Comparison of ENCODE assay signal across 8 cellular contexts in the genomic region with DNA sequence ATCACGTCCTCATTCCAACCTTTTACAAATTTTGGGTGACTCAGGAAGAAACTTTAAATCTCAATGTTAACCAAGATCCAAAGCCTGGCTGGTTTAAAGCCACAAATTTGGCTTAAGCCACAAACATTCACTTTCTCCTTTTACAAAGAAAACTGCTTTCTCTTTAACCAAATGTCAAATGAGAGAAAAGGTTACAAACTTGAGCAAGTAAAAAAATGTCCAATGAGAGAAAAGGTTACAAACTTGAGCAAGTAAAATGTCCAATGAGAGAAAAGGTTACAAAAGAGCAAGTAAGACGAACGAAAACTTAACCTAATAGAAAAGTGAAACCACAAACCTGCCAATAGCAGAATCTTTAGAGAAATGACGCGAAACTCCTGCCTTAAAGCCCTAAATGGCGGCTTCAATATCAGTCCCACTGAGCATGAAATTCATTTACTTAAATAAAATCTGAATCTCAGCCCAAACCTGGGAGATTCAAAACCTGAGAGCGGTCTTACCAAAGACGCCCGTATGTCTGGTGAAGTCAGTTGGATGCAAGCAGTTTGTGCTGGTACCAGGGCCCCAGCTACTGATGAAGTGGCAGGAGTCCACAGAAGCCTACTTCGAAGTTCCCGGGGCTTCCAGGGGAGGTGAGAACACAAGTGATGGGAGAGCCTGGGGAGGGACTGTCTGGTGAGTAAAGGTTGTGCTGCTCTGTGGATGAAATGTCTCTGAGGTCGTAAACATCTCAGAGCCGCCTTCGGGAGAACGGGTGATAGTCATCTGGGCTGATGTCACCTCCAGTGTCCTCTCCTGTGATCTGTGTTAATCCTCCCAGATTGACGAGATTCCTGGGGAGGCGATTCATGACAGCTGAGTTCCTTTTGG.
DNase-seq lines count a peak whose midpoint lies in the region; ATAC-seq, FAIRE-seq and TF ChIP-seq lines count a peak whose summit lies in the region.

No MANE protein-coding gene starts in this region.

- H3K4me3 ChIP-seq in BLaER1, result peak overlapping the region; percentile 70
- H3K4me3 ChIP-seq in muscle layer of duodenum (ENCODE audit: low read depth in 1 of 2, low read length in 2 of 2), result peak overlapping the region; percentile 84 to 98
- peak overlapping the region; percentile 65 to 66 for H3K4me3 ChIP-seq in tibial artery

- peak; percentile 79 for ATAC-seq in GM18907 (IDR thresholded peaks at IDR 0.05; ENCODE audit: unreplicated experiment)
- peak; percentile 80 for ATAC-seq in HG03095 (IDR thresholded peaks at IDR 0.05; ENCODE audit: unreplicated experiment)

- H3K4me2 ChIP-seq in BLaER1, result peak overlapping the region; percentile 93

- no peaks in the 10 kb centered on the region for H4K20me1 ChIP-seq in BLaER1

- peak; percentile 100 for FAIRE-seq in endometrium (lab: Jason Lieb, UNC)

- H3K27me3 ChIP-seq in BLaER1 (no peaks in the 10 kb centered on the region), muscle layer of duodenum (ENCODE audit: low read depth, low read length) (no peaks in the 10 kb centered on the region), tibial artery (no peaks in the 10 kb centered on the region)

- H3K36me3 ChIP-seq in BLaER1 (peaks cover 9% of the 10 kb centered on the region; the same call in 1 of the 2 replicates), muscle layer of duodenum (ENCODE audit: control insufficient read depth in 1 of 2, insufficient read depth in 2 of 2, low read length in 2 of 2) (peaks cover 0 to 4% of the 10 kb centered on the region in 2 donors), tibial artery (no peaks in the 10 kb centered on the region)

- peak overlapping the region; percentile 63 for H3K27ac ChIP-seq in BLaER1
- peak overlapping the region; percentile 97 for H3K27ac ChIP-seq in muscle layer of duodenum (ENCODE audit: low read length)
- peak overlapping the region; percentile 80 to 94 for H3K27ac ChIP-seq in tibial artery

- peak overlapping the region; percentile 75 for H3K9ac ChIP-seq in BLaER1

- H3K4me1 ChIP-seq in BLaER1 (peaks cover 24% of the 10 kb centered on the region), muscle layer of duodenum (ENCODE audit: control insufficient read depth in 1 of 2, insufficient read depth in 2 of 2, low read length in 2 of 2) (peaks cover 5% of the 10 kb centered on the region in 2 donors), tibial artery (peaks cover 0 to 10% (median 2%) of the 10 kb centered on the region in 4 donors)

- peaks cover 14% of the 10 kb centered on the region for H3K9me3 ChIP-seq in BLaER1
- no peaks in the 10 kb centered on the region for H3K9me3 ChIP-seq in muscle layer of duodenum (ENCODE audit: control insufficient read depth in 1 of 2, low read length in 2 of 2)
- no peaks in the 10 kb centered on the region for H3K9me3 ChIP-seq in tibial artery

- peak; percentile 83 for DNase-seq in NCI-H2227 (lab: John Stamatoyannopoulos, UW; ENCODE audit: unreplicated experiment)
- DNase-seq in activated CD4-positive, alpha-beta T cell treated with anti-CD3 and anti-CD28 coated beads, Interleukin-2, amount 50 U/mL, for 1 hour, result peak; percentile 26
- DNase-seq in tibial artery, result peak in 1 of 2 donors; percentile 36

- no peak for TF ChIP-seq CTCF in tibial artery (IDR thresholded peaks at IDR 0.05)

- intact Hi-C loops in tibial artery (cut with DNase I; ENCODE audit: low total_unique reads), result loop anchor here (5.0 kb wide), 2 partner anchors 74 to 414 kb away; a partner anchor contains a TSS
